18 cellular contexts compared by ENCODE assay signal in the genomic region with DNA sequence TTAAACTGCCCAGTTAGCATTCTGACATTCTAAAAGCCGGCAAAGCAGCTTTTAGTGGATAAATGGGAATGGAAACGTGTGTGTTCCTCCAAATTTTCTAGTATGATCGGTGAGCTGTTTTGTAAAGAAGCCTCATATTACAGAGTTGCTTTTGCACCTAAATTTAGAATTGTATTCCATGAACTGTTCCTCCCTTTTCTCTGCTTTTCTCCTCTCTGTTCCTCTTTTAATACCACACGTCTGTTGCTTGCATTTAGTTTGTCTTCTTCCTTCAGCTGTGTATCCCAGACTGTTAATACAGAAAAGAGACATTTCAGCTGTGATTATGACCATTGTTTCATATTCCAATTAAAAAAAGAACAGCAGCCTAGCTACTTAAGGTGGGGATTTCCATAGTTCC. TPM values are rescaled to one million over a fixed set of nuclear protein-coding genes. Genes with fewer than 3 reads are reported as not detected.
DNase-seq lines count a peak whose midpoint lies in the region; ATAC-seq and TF ChIP-seq lines count a peak whose summit lies in the region.
"Had no signal": no experiment of that assay in that cellular context is flagged by ENCODE, and none has a peak within 500 bp of the region (broad histone marks: within the 10 kb centered on the region; RNA-seq: fewer than 3 reads in every experiment).

No MANE protein-coding gene starts in this region.

- H3F3A ChIP-seq in SK-N-SH (replicated peaks; ENCODE audit: insufficient read depth): peaks cover 60% of the 10 kb centered on the region

- no peaks in the 10 kb centered on the region for H3K9me2 ChIP-seq in SK-N-SH
- no peaks in the 10 kb centered on the region for H3K9me2 ChIP-seq in OCI-LY7 (ENCODE audit: insufficient read depth, low read length)

- H3K4me2 ChIP-seq in SK-N-SH: peak overlapping the region; percentile 45
- H3K4me2 ChIP-seq in OCI-LY7 (ENCODE audit: low read length): no peak overlapping the region
- peak overlapping the region; percentile 7 for H3K4me2 ChIP-seq in fibroblast of lung (ENCODE audit: extremely low read depth, insufficient read depth, low read length)
- H3K4me2 ChIP-seq: BLaER1 had no signal

- DNase-seq in SK-N-SH: no peak
- no peak for DNase-seq in OCI-LY7 (ENCODE audit: low spot score)
- no peak for DNase-seq in fibroblast of lung (ENCODE audit: low read depth in 2 of 2)
- DNase-seq in sigmoid colon: no peak
- no peak for DNase-seq in right lobe of liver
- no peak for DNase-seq in ecto neural progenitor cell (ENCODE audit: low spot score)
- DNase-seq in testis: no peak
- DNase-seq: activated CD4-positive, alpha-beta T cell treated with anti-CD3 and anti-CD28 coated beads for 1 hour; amniotic stem cell; cerebellar nuclear complex; DMS153; endodermal cell; NCI-H2081; stimulated activated CD4-positive, alpha-beta T cell treated with anti-CD3 and anti-CD28 coated beads, Interleukin-4, amount 100 ng/mL, for 4 hours had no signal

- ATAC-seq in SK-N-SH treated with all-trans-retinoic acid at 6 μM for 48 hours: no peak
- no peak for ATAC-seq in right lobe of liver

- TF ChIP-seq RAD21 in SK-N-SH (IDR thresholded peaks at IDR 0.05; ENCODE audit: low read length): no peak

- H3K36me3 ChIP-seq in SK-N-SH (replicated peaks in 1 of 2; ENCODE audit: control insufficient read depth in 1 of 2, insufficient read depth in 2 of 2, low read length in 1 of 2) (peaks cover 61 to 81% of the 10 kb centered on the region in 2 experiments), OCI-LY7 (ENCODE audit: insufficient read depth, low read length) (peaks cover 92% of the 10 kb centered on the region), fibroblast of lung (ENCODE audit: control insufficient read depth, insufficient read depth, low read length) (peaks cover 7% of the 10 kb centered on the region), sigmoid colon (peaks cover 10 to 20% (median 17%) of the 10 kb centered on the region in 4 donors), right lobe of liver (peaks cover 0 to 12% (median 7%) of the 10 kb centered on the region in 4 donors), testis (ENCODE audit: low read depth, missing control alignments) (no peaks in the 10 kb centered on the region)

- H3K9me3 ChIP-seq in SK-N-SH: no peaks in the 10 kb centered on the region
- no peaks in the 10 kb centered on the region for H3K9me3 ChIP-seq in OCI-LY7 (ENCODE audit: low read length)
- no peaks in the 10 kb centered on the region for H3K9me3 ChIP-seq in fibroblast of lung (ENCODE audit: control insufficient read depth, insufficient read depth, low read depth, low read length)
- H3K9me3 ChIP-seq in sigmoid colon: no peaks in the 10 kb centered on the region
- H3K9me3 ChIP-seq in right lobe of liver: no peaks in the 10 kb centered on the region
- H3K9me3 ChIP-seq in testis: no peaks in the 10 kb centered on the region
- H3K9me3 ChIP-seq: BLaER1 had no signal

- TF ChIP-seq CTCF in SK-N-SH (IDR thresholded peaks at IDR 0.05): no peak
- no peak for TF ChIP-seq CTCF in OCI-LY7 (conservative IDR thresholded peaks at IDR 0.05; ENCODE audit: low read length)
- TF ChIP-seq CTCF in fibroblast of lung (conservative IDR thresholded peaks at IDR 0.05 in 1 of 2, IDR thresholded peaks at IDR 0.05 in 1 of 2; ENCODE audit: low read depth in 1 of 2, low read length in 2 of 2): no peak
- no peak for TF ChIP-seq CTCF in sigmoid colon (IDR thresholded peaks at IDR 0.05)
- TF ChIP-seq CTCF in right lobe of liver (IDR thresholded peaks at IDR 0.05): no peak
- no peak for TF ChIP-seq CTCF in testis (IDR thresholded peaks at IDR 0.05)

- peaks cover 96% of the 10 kb centered on the region for H3K79me2 ChIP-seq in SK-N-SH (ENCODE audit: insufficient read depth)
- peaks cover 58% of the 10 kb centered on the region for H3K79me2 ChIP-seq in OCI-LY7 (ENCODE audit: insufficient read depth, low read depth, low read length)
- H3K79me2 ChIP-seq in fibroblast of lung (ENCODE audit: control insufficient read depth, insufficient read depth, low read length): peaks cover 61% of the 10 kb centered on the region
- H3K79me2 ChIP-seq: parathyroid adenoma had no signal

- CTCF ChIA-PET in SK-N-SH (lab: Yijun Ruan, JAX) (no interaction called here), OCI-LY7 (lab: Charles Lee; ENCODE audit: unreplicated experiment) (no interaction called here)

- H3K9ac ChIP-seq in SK-N-SH (peak overlapping the region; percentile 50), fibroblast of lung (ENCODE audit: insufficient read depth, low read length) (no peak overlapping the region)
- H3K9ac ChIP-seq: BLaER1, parathyroid adenoma had no signal

- H3K27ac ChIP-seq in SK-N-SH (ENCODE audit: low read depth in 2 of 2, low read length in 1 of 2) (peak overlapping the region; percentile 91 to 96), OCI-LY7 (ENCODE audit: low read depth, low read length, poor library complexity, severe bottlenecking) (no peak overlapping the region), fibroblast of lung (ENCODE audit: insufficient read depth, low read length) (no peak overlapping the region), sigmoid colon (peak overlapping the region; percentile 29 to 81 (median 66)), right lobe of liver (no peak overlapping the region), testis (no peak overlapping the region)
- H3K27ac ChIP-seq: BLaER1, HL-60, parathyroid adenoma had no signal

- TSS peak; percentile 6 for BruUV-seq in OCI-LY7 (replicated peaks; lab: Mats Ljungman, UMichigan)

- H3K27me3 ChIP-seq in SK-N-SH (ENCODE audit: insufficient read depth) (no peaks in the 10 kb centered on the region), fibroblast of lung (ENCODE audit: control insufficient read depth, insufficient read depth, low read length) (no peaks in the 10 kb centered on the region), sigmoid colon (no peaks in the 10 kb centered on the region), right lobe of liver (no peaks in the 10 kb centered on the region), testis (no peaks in the 10 kb centered on the region)
- H3K27me3 ChIP-seq: BLaER1 had no signal

- no peak overlapping the region for H2AFZ ChIP-seq in SK-N-SH (ENCODE audit: low read depth)
- no peak overlapping the region for H2AFZ ChIP-seq in OCI-LY7 (ENCODE audit: low read length)
- H2AFZ ChIP-seq in fibroblast of lung (ENCODE audit: low read length): no peak overlapping the region
- H2AFZ ChIP-seq: parathyroid adenoma had no signal

- TF ChIP-seq POLR2A in sigmoid colon (IDR thresholded peaks at IDR 0.05) (no peak), right lobe of liver (IDR thresholded peaks at IDR 0.05) (no peak), testis (IDR thresholded peaks at IDR 0.05) (no peak)

- POLR2A ChIA-PET in SK-N-SH (lab: Yijun Ruan, JAX) (no interaction called here), OCI-LY7 (lab: Charles Lee) (interaction anchor here (0.6 kb wide), 1 partner anchor 1038 kb away, joined by 4 read pairs; no protein-coding TSS in a partner anchor)

- H3K4me3 ChIP-seq in SK-N-SH (ENCODE audit: low read depth in 2 of 2, low read length in 1 of 2) (0 out of 4 replicates have a peak overlapping the region, but pooled peaks of 1 of the 2 experiments have one; percentile 1), OCI-LY7 (ENCODE audit: low read depth, low read length, poor library complexity, severe bottlenecking) (no peak overlapping the region), fibroblast of lung (replicated peaks in 1 of 4; ENCODE audit: control extremely low read depth in 1 of 4, insufficient read depth in 1 of 4, low read depth in 3 of 4, low read length in 4 of 4) (no peak overlapping the region), sigmoid colon (no peak overlapping the region), right lobe of liver (no peak overlapping the region), testis (no peak overlapping the region)
- H3K4me3 ChIP-seq: BLaER1 had no signal

- peaks cover 32 to 71% of the 10 kb centered on the region in 2 experiments for H3K4me1 ChIP-seq in SK-N-SH (ENCODE audit: control insufficient read depth in 1 of 2, insufficient read depth in 2 of 2, low read depth in 1 of 2, low read length in 1 of 2)
- no peaks in the 10 kb centered on the region for H3K4me1 ChIP-seq in OCI-LY7 (ENCODE audit: insufficient read depth, low read length, poor library complexity, severe bottlenecking)
- H3K4me1 ChIP-seq in fibroblast of lung (ENCODE audit: control insufficient read depth, extremely low read depth, insufficient read depth, low read length): peaks cover 20% of the 10 kb centered on the region
- H3K4me1 ChIP-seq in sigmoid colon: peaks cover 0 to 94% (median 78%) of the 10 kb centered on the region in 4 donors
- H3K4me1 ChIP-seq in right lobe of liver: no peaks in the 10 kb centered on the region
- H3K4me1 ChIP-seq in testis: no peaks in the 10 kb centered on the region
- H3K4me1 ChIP-seq: BLaER1, parathyroid adenoma had no signal

- 63% methylated on average over 4 of the region's 4 CpGs for WGBS in SK-N-SH (ENCODE audit: low lambda C conversion rate)
- 79 to 90% methylated on average over 4 of the region's 4 CpGs for WGBS in sigmoid colon, 2 donors
- WGBS in right lobe of liver (ENCODE audit: insufficient coverage, low coverage, low lambda C conversion rate, missing lambda C conversion rate): 78% methylated on average over 4 of the region's 4 CpGs
- 50 to 61% methylated on average over 4 of the region's 4 CpGs for WGBS in testis, 2 donors

- intact Hi-C loops in OCI-LY7 (cut with micrococcal nuclease; ENCODE audit: unreplicated experiment): no loop called here
- intact Hi-C loops in sigmoid colon (cut with DNase I): loop anchor here (10.0 kb wide), 1 partner anchor 394 kb away; a partner anchor contains a TSS
- intact Hi-C loops in right lobe of liver (cut with DNase I): no loop called here
- intact Hi-C loops in testis (cut with DNase I; ENCODE audit: low total_unique reads): no loop called here

- TF ChIP-seq EP300 in SK-N-SH (IDR thresholded peaks at IDR 0.05; ENCODE audit: borderline replicate concordance in 1 of 2, low read depth in 1 of 2, low read length in 1 of 2) (no peak), sigmoid colon (IDR thresholded peaks at IDR 0.05) (no peak)

- H4K20me1 ChIP-seq in SK-N-SH (ENCODE audit: insufficient read depth) (peaks cover 40% of the 10 kb centered on the region), OCI-LY7 (ENCODE audit: insufficient read depth, low read length) (peaks cover 38% of the 10 kb centered on the region), fibroblast of lung (ENCODE audit: control insufficient read depth, extremely low read depth, insufficient read depth, low read length) (no peaks in the 10 kb centered on the region)

RNA-seq across cellular contexts. Expression of a gene that starts 10.8 kb away (rescaled TPM):
- polyA plus RNA-seq in SK-N-SH (2012; rRNA removed) (48.8 and 54.2 TPM in 2 replicates), fibroblast of lung (18.3 and 18.7 TPM in 2 replicates), sigmoid colon (10 to 100 TPM; 22.8 to 32.8 (median 26.1) TPM), testis (ENCODE audit: insufficient read depth, low read depth, low replicate concordance) (14.6 TPM)
- polyA plus RNA-seq in SK-N-SH (2012; cell fraction: cytosol; rRNA removed): 35.3 and 45.5 TPM in 2 replicates
- polyA plus RNA-seq in SK-N-SH (2012; cell fraction: nucleus; rRNA removed): 55.0 and 64.4 TPM in 2 replicates
- total RNA-seq in OCI-LY7 (2014; rRNA removed; shearing (Covaris generic)): 25.3 and 30.6 TPM in 2 replicates
- total RNA-seq in OCI-LY7 (2022) (31.5 and 32.3 TPM in 2 replicates), fibroblast of lung (19.0 and 22.5 TPM in 2 replicates), sigmoid colon (10 to 100 TPM; 17.6 to 32.4 (median 23.3) TPM), right lobe of liver (10 to 100 TPM in 2 of 6 experiments, 1 to 10 TPM in 4; 6.5 to 12.5 (median 6.9) TPM), testis (10 to 100 TPM; 17.4 to 18.4 TPM)
- polyA plus RNA-seq in fibroblast of lung (2012): 16.4 and 18.0 TPM in 2 replicates
- 15.6 and 31.8 TPM in 2 replicates for polyA minus RNA-seq in fibroblast of lung (ENCODE audit: low replicate concordance)

Comparison
In these comparisons a context has a peak if more than half of its experiments do, and no peak if none do; other contexts are left out.
1. H3K27ac ChIP-seq: peak in SK-N-SH (2 of 2) and sigmoid colon (4 of 4); none in OCI-LY7 (single experiment), fibroblast of lung (single experiment), right lobe of liver (0 of 3) and testis (0 of 2).